ENCODE assay signal across 1 cellular context in genomic region chr3:154758109-154758868, GRCh38.
TF ChIP-seq lines count a peak whose summit lies in the region.

No MANE protein-coding gene starts in this region.

TF ChIP-seq in WTC11, 78 proteins besides CTCF, POLR2A, EP300 and RAD21 (continued from another document):
- TF ChIP-seq ZBTB43 (CRISPR knock-in tag; IDR thresholded peaks at IDR 0.05) (no peak), JUN (CRISPR knock-in tag; IDR thresholded peaks at IDR 0.05) (no peak), PRRX2 (CRISPR knock-in tag; IDR thresholded peaks at IDR 0.05) (no peak)
- TF ChIP-seq, protein P1, sequence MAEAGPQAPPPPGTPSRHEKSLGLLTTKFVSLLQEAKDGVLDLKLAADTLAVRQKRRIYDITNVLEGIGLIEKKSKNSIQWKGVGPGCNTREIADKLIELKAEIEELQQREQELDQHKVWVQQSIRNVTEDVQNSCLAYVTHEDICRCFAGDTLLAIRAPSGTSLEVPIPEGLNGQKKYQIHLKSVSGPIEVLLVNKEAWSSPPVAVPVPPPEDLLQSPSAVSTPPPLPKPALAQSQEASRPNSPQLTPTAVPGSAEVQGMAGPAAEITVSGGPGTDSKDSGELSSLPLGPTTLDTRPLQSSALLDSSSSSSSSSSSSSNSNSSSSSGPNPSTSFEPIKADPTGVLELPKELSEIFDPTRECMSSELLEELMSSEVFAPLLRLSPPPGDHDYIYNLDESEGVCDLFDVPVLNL (CRISPR knock-in tag; IDR thresholded peaks at IDR 0.05; ENCODE audit: borderline replicate concordance, low read depth): no peak
- TF ChIP-seq, protein P2, sequence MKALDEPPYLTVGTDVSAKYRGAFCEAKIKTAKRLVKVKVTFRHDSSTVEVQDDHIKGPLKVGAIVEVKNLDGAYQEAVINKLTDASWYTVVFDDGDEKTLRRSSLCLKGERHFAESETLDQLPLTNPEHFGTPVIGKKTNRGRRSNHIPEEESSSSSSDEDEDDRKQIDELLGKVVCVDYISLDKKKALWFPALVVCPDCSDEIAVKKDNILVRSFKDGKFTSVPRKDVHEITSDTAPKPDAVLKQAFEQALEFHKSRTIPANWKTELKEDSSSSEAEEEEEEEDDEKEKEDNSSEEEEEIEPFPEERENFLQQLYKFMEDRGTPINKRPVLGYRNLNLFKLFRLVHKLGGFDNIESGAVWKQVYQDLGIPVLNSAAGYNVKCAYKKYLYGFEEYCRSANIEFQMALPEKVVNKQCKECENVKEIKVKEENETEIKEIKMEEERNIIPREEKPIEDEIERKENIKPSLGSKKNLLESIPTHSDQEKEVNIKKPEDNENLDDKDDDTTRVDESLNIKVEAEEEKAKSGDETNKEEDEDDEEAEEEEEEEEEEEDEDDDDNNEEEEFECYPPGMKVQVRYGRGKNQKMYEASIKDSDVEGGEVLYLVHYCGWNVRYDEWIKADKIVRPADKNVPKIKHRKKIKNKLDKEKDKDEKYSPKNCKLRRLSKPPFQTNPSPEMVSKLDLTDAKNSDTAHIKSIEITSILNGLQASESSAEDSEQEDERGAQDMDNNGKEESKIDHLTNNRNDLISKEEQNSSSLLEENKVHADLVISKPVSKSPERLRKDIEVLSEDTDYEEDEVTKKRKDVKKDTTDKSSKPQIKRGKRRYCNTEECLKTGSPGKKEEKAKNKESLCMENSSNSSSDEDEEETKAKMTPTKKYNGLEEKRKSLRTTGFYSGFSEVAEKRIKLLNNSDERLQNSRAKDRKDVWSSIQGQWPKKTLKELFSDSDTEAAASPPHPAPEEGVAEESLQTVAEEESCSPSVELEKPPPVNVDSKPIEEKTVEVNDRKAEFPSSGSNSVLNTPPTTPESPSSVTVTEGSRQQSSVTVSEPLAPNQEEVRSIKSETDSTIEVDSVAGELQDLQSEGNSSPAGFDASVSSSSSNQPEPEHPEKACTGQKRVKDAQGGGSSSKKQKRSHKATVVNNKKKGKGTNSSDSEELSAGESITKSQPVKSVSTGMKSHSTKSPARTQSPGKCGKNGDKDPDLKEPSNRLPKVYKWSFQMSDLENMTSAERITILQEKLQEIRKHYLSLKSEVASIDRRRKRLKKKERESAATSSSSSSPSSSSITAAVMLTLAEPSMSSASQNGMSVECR (CRISPR knock-in tag; IDR thresholded peaks at IDR 0.05; ENCODE audit: borderline replicate concordance): no peak
